ENCODE assay signal across 8 cellular contexts in genomic region chr16:81752225-81752875, GRCh38. TPM values are rescaled to one million over a fixed set of nuclear protein-coding genes. Genes with fewer than 3 reads are reported as not detected.
DNase-seq lines count a peak whose midpoint lies in the region; ATAC-seq and TF ChIP-seq lines count a peak whose summit lies in the region.

No MANE protein-coding gene starts in this region.

- DNase-seq in Ammon's horn (ENCODE audit: low spot score) (peak; percentile 75), left lobe of liver (ENCODE audit: low spot score) (peak; percentile 52), middle frontal gyrus (ENCODE audit: extremely low spot score, low spot score) (no peak), T-helper 9 cell (no peak)
- no peak for DNase-seq in stimulated activated CD4-positive, alpha-beta T cell treated with anti-CD3 and anti-CD28 coated beads, Interleukin-4, amount 100 ng/mL, for 24 hours

- no peak for TF ChIP-seq CTCF in SU-DHL-6 (IDR thresholded peaks at IDR 0.05; ENCODE audit: insufficient read depth, low read length, poor library complexity, severe bottlenecking)

- peaks cover 39% of the 10 kb centered on the region for H3K79me2 ChIP-seq in SU-DHL-6 (ENCODE audit: insufficient read depth, low read length)

- H4K20me1 ChIP-seq in SU-DHL-6 (ENCODE audit: low read depth, low read length), result no peaks in the 10 kb centered on the region

- no peaks in the 10 kb centered on the region for H3K9me3 ChIP-seq in SU-DHL-6 (ENCODE audit: insufficient read depth, low read length)

- H3K36me3 ChIP-seq in SU-DHL-6 (ENCODE audit: low read length), result peaks cover 3% of the 10 kb centered on the region; the same call in 1 of the 2 replicates

- ATAC-seq in GM19328 (IDR thresholded peaks at IDR 0.05; ENCODE audit: unreplicated experiment) (peak; percentile 72), HG03135 (IDR thresholded peaks at IDR 0.05; ENCODE audit: unreplicated experiment) (peak; percentile 82), left lobe of liver (peak; percentile 78)

- H3K27me3 ChIP-seq in SU-DHL-6 (ENCODE audit: low read length), result no peaks in the 10 kb centered on the region

- H2AFZ ChIP-seq in SU-DHL-6 (ENCODE audit: low read depth, low read length, severe bottlenecking), result no peak overlapping the region

- peak overlapping the region; percentile 57 for H3K9ac ChIP-seq in SU-DHL-6 (ENCODE audit: low read length)

- H3F3A ChIP-seq in SU-DHL-6 (ENCODE audit: insufficient read depth), result peaks cover 33% of the 10 kb centered on the region

- no peaks in the 10 kb centered on the region for H3K9me2 ChIP-seq in SU-DHL-6 (replicated peaks; ENCODE audit: insufficient read depth, low read length)

- peak overlapping the region; percentile 73 for H3K4me2 ChIP-seq in SU-DHL-6 (ENCODE audit: low read depth, low read length, poor library complexity, severe bottlenecking)

- H3K4me3 ChIP-seq in SU-DHL-6 (ENCODE audit: insufficient read depth, low read length, poor library complexity, severe bottlenecking), result peak overlapping the region; percentile 39

- peak overlapping the region; percentile 83 for H3K27ac ChIP-seq in SU-DHL-6 (ENCODE audit: low read depth, low read length)

RNA-seq across cellular contexts. Expression of gene PLCG2, which starts 26.7 kb away (rescaled TPM):
- 12.1 TPM for total RNA-seq in left lobe of liver

Comparison
In these comparisons a context has a peak if more than half of its experiments do, and no peak if none do; other contexts are left out.
1. DNase-seq: peak in Ammon's horn (single experiment) and left lobe of liver (single experiment); none in middle frontal gyrus (single experiment), T-helper 9 cell (single experiment) and stimulated activated CD4-positive, alpha-beta T cell treated with anti-CD3 and anti-CD28 coated beads, Interleukin-4, amount 100 ng/mL, for 24 hours (single experiment).
2. Peak in every context shown above with its lines, with median percentiles within 50 percentile points of each other: ATAC-seq.